In genomic region chr1:162847839-162848453, GRCh38 we compare ENCODE assay signal across 1 cellular context.
TF ChIP-seq lines count a peak whose summit lies in the region.

No MANE protein-coding gene starts in this region.

TF ChIP-seq in GM23338, 12 proteins besides CTCF, POLR2A, EP300 and RAD21 (continued from another document):
- TF ChIP-seq REST (IDR thresholded peaks at IDR 0.05; ENCODE audit: unreplicated experiment) (no peak), ZNF331 (CRISPR knock-in tag; IDR thresholded peaks at IDR 0.05; ENCODE audit: low read depth) (no peak)
